Comparison of ENCODE assay signal across 1 cellular context in the genomic region with DNA sequence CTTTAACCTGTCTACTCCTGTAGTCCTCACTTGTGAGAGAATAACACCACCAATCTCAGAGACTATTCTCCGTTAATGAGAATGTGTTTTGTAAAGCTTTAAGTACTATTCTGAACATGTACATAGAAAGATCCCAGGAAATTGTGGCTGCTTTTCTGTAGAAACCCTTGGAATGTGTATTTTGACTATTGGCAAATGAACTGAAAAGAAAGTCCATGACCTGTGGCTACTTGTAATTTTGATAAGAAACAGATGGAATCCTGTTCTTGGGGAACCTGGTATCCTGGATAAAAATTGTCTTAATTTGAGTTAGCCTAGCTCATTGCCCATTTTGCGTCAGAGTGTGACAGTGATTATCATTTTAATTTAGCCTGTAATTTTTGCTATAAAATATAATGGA.
TF ChIP-seq lines count a peak whose summit lies in the region.

No MANE protein-coding gene starts in this region.

TF ChIP-seq in endothelial cell of umbilical vein, 7 proteins besides CTCF, POLR2A, EP300 and RAD21:
- TF ChIP-seq FOS (IDR thresholded peaks at IDR 0.05; ENCODE audit: borderline replicate concordance, insufficient read depth, low read length): no peak
- TF ChIP-seq EZH2 (IDR thresholded peaks at IDR 0.05; ENCODE audit: borderline replicate concordance, low read depth, low read length, severe bottlenecking): no peak
- no peak for TF ChIP-seq POLR2AphosphoS5 (IDR thresholded peaks at IDR 0.05; ENCODE audit: insufficient read depth, low read depth, low read length)
- no peak for TF ChIP-seq MYC (IDR thresholded peaks at IDR 0.05; ENCODE audit: low read depth, low read length)
- no peak for TF ChIP-seq GATA2 (IDR thresholded peaks at IDR 0.05; ENCODE audit: insufficient read depth, insufficient read length, low read depth, low read length)
- TF ChIP-seq, protein P1, sequence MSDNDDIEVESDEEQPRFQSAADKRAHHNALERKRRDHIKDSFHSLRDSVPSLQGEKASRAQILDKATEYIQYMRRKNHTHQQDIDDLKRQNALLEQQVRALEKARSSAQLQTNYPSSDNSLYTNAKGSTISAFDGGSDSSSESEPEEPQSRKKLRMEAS (IDR thresholded peaks at IDR 0.05; ENCODE audit: insufficient read depth, insufficient read length): no peak
- TF ChIP-seq JUN (IDR thresholded peaks at IDR 0.05; ENCODE audit: borderline replicate concordance, insufficient read depth, insufficient read length, low read depth): no peak
